Comparison of ENCODE assay signal across 17 cellular contexts in the genomic region with DNA sequence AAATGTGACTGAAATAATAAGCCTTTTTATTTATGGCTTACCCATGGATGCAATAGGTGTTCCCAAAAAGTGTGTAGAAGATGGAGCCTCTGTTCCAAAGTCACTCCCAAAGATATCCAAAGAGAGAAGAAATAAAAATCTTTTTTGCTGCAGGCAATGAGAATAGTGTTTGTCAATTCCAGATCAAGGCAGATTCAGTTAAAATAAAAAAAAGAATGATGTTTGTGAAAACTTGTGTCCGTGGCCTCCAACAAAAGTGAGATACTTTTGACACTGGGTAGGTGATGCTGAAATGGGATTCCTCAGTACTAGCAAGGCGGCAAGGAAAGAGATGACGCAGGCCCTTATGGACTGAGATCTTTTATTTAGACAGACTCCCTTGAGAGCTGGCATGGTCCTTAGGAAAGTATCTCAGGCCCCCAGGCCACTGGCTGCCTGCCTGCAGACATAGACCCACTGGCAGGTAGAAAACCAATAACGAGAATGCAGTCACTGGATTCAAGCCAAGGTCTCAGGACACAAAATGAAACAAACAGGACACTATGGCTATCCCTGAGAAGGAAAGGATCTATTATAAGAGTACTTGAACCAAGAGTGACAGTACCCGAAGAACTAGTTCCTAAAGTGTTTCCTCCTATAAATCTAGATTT. TPM values are rescaled to one million over a fixed set of nuclear protein-coding genes. Genes with fewer than 3 reads are reported as not detected.
DNase-seq lines count a peak whose midpoint lies in the region; TF ChIP-seq lines count a peak whose summit lies in the region.
"Had no signal": no experiment of that assay in that cellular context is flagged by ENCODE, and none has a peak within 500 bp of the region (broad histone marks: within the 10 kb centered on the region; RNA-seq: fewer than 3 reads in every experiment).

No MANE protein-coding gene starts in this region.

- H3K4me3 ChIP-seq in dorsolateral prefrontal cortex = peak overlapping the region in 10 of 59 donors; percentile 7 to 48 (median 20)
- H3K4me3 ChIP-seq in trophoblast cell (ENCODE audit: low read depth, low read length) = no peak overlapping the region
- H3K4me3 ChIP-seq in MM.1S (ENCODE audit: low read length) = no peak overlapping the region
- H3K4me3 ChIP-seq: colonic mucosa, upper lobe of left lung had no signal

- peak overlapping the region; percentile 25 for H4K8ac ChIP-seq in trophoblast cell (ENCODE audit: low read depth, low read length)

- H2BK120ac ChIP-seq in trophoblast cell (ENCODE audit: insufficient read depth, low read length, poor library complexity) = peak overlapping the region; percentile 91

- peak; percentile 21 for DNase-seq in COLO829 (ENCODE audit: low spot score)
- peak; percentile 15 for DNase-seq in M059J (ENCODE audit: low read depth)
- DNase-seq in dorsolateral prefrontal cortex = no peak
- peak; percentile 30 to 39 for DNase-seq in trophoblast cell
- no peak for DNase-seq in T-helper 2 cell
- no peak for DNase-seq in HEK293T (ENCODE audit: extremely low spot score)
- no peak for DNase-seq in MM.1S
- DNase-seq in CD1c-positive myeloid dendritic cell (ENCODE audit: extremely low spot score) = no peak
- DNase-seq: activated CD4-positive, alpha-beta T cell treated with anti-CD3 and anti-CD28 coated beads for 1 hour; activated T-cell treated with anti-CD3 and anti-CD28 coated beads, Interleukin-2, amount 50 U/mL, for 24 hours; colonic mucosa; DND-41; GOT3; NCI-H2227 treated with DMSO at 0.1 percent for 48 hours; occipital lobe; stimulated activated CD4-positive, alpha-beta T cell treated with anti-CD3 and anti-CD28 coated beads, Interleukin-12 subunit alpha, Interleukin-12 subunit beta, amount 100 ng/mL, for 4 hours; upper lobe of left lung had no signal

- no CpG with 5 or more reads among the region's 5 CpGs for WGBS in trophoblast cell (ENCODE audit: extremely low coverage, insufficient coverage, insufficient read length)

- H3K4ac ChIP-seq in trophoblast cell (ENCODE audit: low read depth, low read length) = no peak overlapping the region

- POLR2A ChIA-PET in HEK293T (lab: Yijun Ruan, JAX) = interaction anchor here (0.8 kb wide), 1 partner anchor 13 kb away, joined by 3 read pairs; no protein-coding TSS in a partner anchor

- peak overlapping the region; percentile 87 for H2AK5ac ChIP-seq in trophoblast cell (ENCODE audit: low read length)

- H3K27me3 ChIP-seq in dorsolateral prefrontal cortex = no peaks in the 10 kb centered on the region
- no peaks in the 10 kb centered on the region for H3K27me3 ChIP-seq in trophoblast cell (ENCODE audit: insufficient read depth, low read length)
- no peaks in the 10 kb centered on the region for H3K27me3 ChIP-seq in MM.1S (replicated peaks; ENCODE audit: insufficient read depth, low read length)
- H3K27me3 ChIP-seq: colonic mucosa, upper lobe of left lung had no signal

- no peaks in the 10 kb centered on the region for H3F3A ChIP-seq in MM.1S (ENCODE audit: insufficient read depth, low read length)

- H3K4me1 ChIP-seq in trophoblast cell (ENCODE audit: control insufficient read depth in 1 of 2, insufficient read depth in 2 of 2, low read length in 2 of 2) = peaks cover 10 to 29% of the 10 kb centered on the region in 2 experiments
- H3K4me1 ChIP-seq in MM.1S (ENCODE audit: low read length) = no peaks in the 10 kb centered on the region
- H3K4me1 ChIP-seq: colonic mucosa had no signal

- no peak overlapping the region for H4K91ac ChIP-seq in trophoblast cell (ENCODE audit: low read depth, low read length)

- H3K36me3 ChIP-seq in trophoblast cell (ENCODE audit: control insufficient read depth in 1 of 2, insufficient read depth in 2 of 2, low read length in 2 of 2) = no peaks in the 10 kb centered on the region
- H3K36me3 ChIP-seq in MM.1S (replicated peaks; ENCODE audit: insufficient read depth, low read length) = no peaks in the 10 kb centered on the region
- H3K36me3 ChIP-seq: colonic mucosa, upper lobe of left lung had no signal

- CTCF ChIA-PET in HEK293T (lab: Yijun Ruan, JAX) = no interaction called here

- peaks cover 19% of the 10 kb centered on the region for H3K79me1 ChIP-seq in trophoblast cell (ENCODE audit: low read length)

- peak overlapping the region; percentile 87 for H2BK12ac ChIP-seq in trophoblast cell (ENCODE audit: low read length)

- no peaks in the 10 kb centered on the region for H3K9me2 ChIP-seq in MM.1S (replicated peaks; ENCODE audit: insufficient read depth, low read length)

- H3K79me2 ChIP-seq in trophoblast cell (ENCODE audit: control insufficient read depth, insufficient read depth, low read length, poor library complexity) (no peaks in the 10 kb centered on the region), MM.1S (ENCODE audit: low read length) (no peaks in the 10 kb centered on the region)

- no peak overlapping the region for H2AFZ ChIP-seq in trophoblast cell (ENCODE audit: insufficient read depth, low read length, poor library complexity)
- H2AFZ ChIP-seq in MM.1S (ENCODE audit: low read length) = no peak overlapping the region

- no peak overlapping the region for H3K9ac ChIP-seq in trophoblast cell (ENCODE audit: low read length)
- H3K9ac ChIP-seq in MM.1S (ENCODE audit: low read length) = no peak overlapping the region

- no peaks in the 10 kb centered on the region for H4K20me1 ChIP-seq in MM.1S (ENCODE audit: insufficient read depth, low read length)

- no peak overlapping the region for H3K14ac ChIP-seq in trophoblast cell (ENCODE audit: low read length)

- H3K27ac ChIP-seq in dorsolateral prefrontal cortex = peak overlapping the region in 41 of 59 donors; percentile 8 to 81 (median 61)
- peak overlapping the region; percentile 66 for H3K27ac ChIP-seq in trophoblast cell (ENCODE audit: low read depth, low read length)
- H3K27ac ChIP-seq in MM.1S (ENCODE audit: low read length) = no peak overlapping the region
- H3K27ac ChIP-seq: colonic mucosa, upper lobe of left lung had no signal

- no peak overlapping the region for H3K4me2 ChIP-seq in trophoblast cell (ENCODE audit: low read length)
- H3K4me2 ChIP-seq in MM.1S (ENCODE audit: low read depth, low read length) = no peak overlapping the region

- H3K18ac ChIP-seq in trophoblast cell (ENCODE audit: low read length) = no peak overlapping the region

- TF ChIP-seq CTCF in dorsolateral prefrontal cortex (IDR thresholded peaks at IDR 0.05 in 54 of 56, conservative IDR thresholded peaks at IDR 0.05 in 2 of 56; ENCODE audit: low read depth in 1 of 56, partially characterized antibody in 56 of 56) (no peak), MM.1S (IDR thresholded peaks at IDR 0.05; ENCODE audit: low read length) (no peak)

- H4K12ac ChIP-seq in trophoblast cell (ENCODE audit: low read depth, low read length) = no peak overlapping the region

- no peak overlapping the region for H3K23ac ChIP-seq in trophoblast cell (ENCODE audit: low read length)

- intact Hi-C loops in dorsolateral prefrontal cortex (cut with DNase I) = no loop called here

- peak overlapping the region; percentile 46 for H2BK5ac ChIP-seq in trophoblast cell (ENCODE audit: low read depth, low read length, poor library complexity)

- H3K9me3 ChIP-seq in trophoblast cell (ENCODE audit: insufficient read depth, low read depth, low read length) (no peaks in the 10 kb centered on the region), MM.1S (replicated peaks; ENCODE audit: insufficient read depth, low read length) (no peaks in the 10 kb centered on the region)
- H3K9me3 ChIP-seq: colonic mucosa, upper lobe of left lung had no signal

TF ChIP-seq in HEK293T, 16 proteins besides CTCF, POLR2A, EP300 and RAD21:
- TF ChIP-seq TARDBP (IDR thresholded peaks at IDR 0.05) (no peak), SUZ12 (IDR thresholded peaks at IDR 0.05) (no peak)
TF ChIP-seq in HEK293T: peak in this region for 0.

RNA-seq across cellular contexts. Expression of a gene that starts 44.1 kb away (rescaled TPM):
- 47.7 and 75.7 TPM in 2 replicates for total RNA-seq in M059J (2014; rRNA removed; shearing (Covaris generic))
- total RNA-seq in dorsolateral prefrontal cortex = 10 to 100 TPM; 29.8 to 52.8 (median 41.1) TPM
- 39.3 and 39.7 TPM in 2 replicates for polyA plus RNA-seq in trophoblast cell (2013)

Comparison
In these comparisons a context has a peak if more than half of its experiments do, and no peak if none do; other contexts are left out.
1. DNase-seq: peak in COLO829 (single experiment), M059J (single experiment) and trophoblast cell (2 of 2); none in dorsolateral prefrontal cortex (0 of 10), T-helper 2 cell (0 of 5), HEK293T (single experiment), MM.1S (single experiment) and CD1c-positive myeloid dendritic cell (single experiment).